Comparison of ENCODE assay signal across 29 cellular contexts in genomic region chr10:52897162-52897561, GRCh38.
"Had no signal": no experiment of that assay in that cellular context is flagged by ENCODE, and none has a peak within 500 bp of the region (broad histone marks: within the 10 kb centered on the region; RNA-seq: fewer than 3 reads in every experiment).

No MANE protein-coding gene starts in this region.

- H3K27me3 Mint-ChIP-seq: effector memory CD8-positive, alpha-beta T cell; naive thymus-derived CD4-positive, alpha-beta T cell; stimulated activated naive CD8-positive, alpha-beta T cell treated with anti-CD3 and anti-CD28 coated beads, Interleukin-15, Interleukin-2, amounts not matched to agents 100 ng/mL and 50 ng/mL, for 24 hours had no signal

- H3K36me3 Mint-ChIP-seq: naive thymus-derived CD4-positive, alpha-beta T cell; neural progenitor cell; stimulated activated naive B cell treated with anti-CD40 and anti-IgM and Interleukin-4, amounts not matched to agents 10 μg/mL and 1 μg/mL and 100 μg/mL, for 72 hours had no signal

- H3K9me3 ChIP-seq: esophagus muscularis mucosa, heart right ventricle, lower lobe of right lung, psoas muscle, right lobe of liver, thoracic aorta, tibial nerve, upper lobe of left lung had no signal

- H3K4me3 ChIP-seq: coronary artery, esophagus muscularis mucosa, heart right ventricle, lower lobe of right lung, neural progenitor cell, psoas muscle, right lobe of liver, thoracic aorta, tibial nerve, upper lobe of left lung had no signal

- H3K4me3 Mint-ChIP-seq: effector memory CD8-positive, alpha-beta T cell; naive thymus-derived CD4-positive, alpha-beta T cell; nephron; neural progenitor cell; stimulated activated naive B cell treated with anti-CD40 and anti-IgM and Interleukin-4, amounts not matched to agents 10 μg/mL and 1 μg/mL and 100 μg/mL, for 72 hours; stimulated activated naive CD8-positive, alpha-beta T cell treated with anti-CD3 and anti-CD28 coated beads, Interleukin-15, Interleukin-2, amounts not matched to agents 100 ng/mL and 50 ng/mL, for 24 hours had no signal

- FAIRE-seq: endometrium, small intestine, urothelium cell line had no signal

- H3K27me3 ChIP-seq: esophagus muscularis mucosa, neural progenitor cell, right lobe of liver, tibial nerve, upper lobe of left lung had no signal

- ATAC-seq: effector memory CD8-positive, alpha-beta T cell; heart right ventricle; left ventricle myocardium superior; lower lobe of right lung; naive thymus-derived CD4-positive, alpha-beta T cell; psoas muscle; right lobe of liver; stimulated activated naive B cell treated with anti-CD40 and anti-IgM and Interleukin-4, amounts not matched to agents 10 μg/mL and 1 μg/mL and 100 μg/mL, for 72 hours had no signal

- H3K36me3 ChIP-seq: esophagus muscularis mucosa, heart right ventricle, lower lobe of right lung, neural progenitor cell, right lobe of liver, thoracic aorta, tibial nerve, upper lobe of left lung had no signal

- DNase-seq: dermis blood vessel endothelial cell; effector memory CD8-positive, alpha-beta T cell; foreskin melanocyte; glutamatergic neuron; heart right ventricle; hippocampal formation; islet precursor cell; left ventricle myocardium superior; lower lobe of right lung; mesenchymal stem cell; midbrain; naive thymus-derived CD4-positive, alpha-beta T cell; posterior cingulate gyrus; psoas muscle; right lobe of liver; small intestine; stimulated activated CD4-positive, alpha-beta T cell treated with anti-CD3 and anti-CD28 coated beads, Interleukin-15, amount 100 ng/mL, for 24 hours; stimulated activated CD4-positive, alpha-beta T cell treated with anti-CD3 and anti-CD28 coated beads, Interleukin-2, amount 100 ng/mL, for 48 hours; stimulated activated naive B cell treated with anti-CD40 and anti-IgM and Interleukin-4, amounts not matched to agents 10 μg/mL and 1 μg/mL and 100 μg/mL, for 72 hours; upper lobe of left lung had no signal

- H3K4me1 ChIP-seq: esophagus muscularis mucosa, heart right ventricle, lower lobe of right lung, neural progenitor cell, psoas muscle, right lobe of liver, tibial nerve, upper lobe of left lung had no signal

- H3K9me3 Mint-ChIP-seq: nephron; neural progenitor cell; stimulated activated naive B cell treated with anti-CD40 and anti-IgM and Interleukin-4, amounts not matched to agents 10 μg/mL and 1 μg/mL and 100 μg/mL, for 72 hours; stimulated activated naive CD8-positive, alpha-beta T cell treated with anti-CD3 and anti-CD28 coated beads, Interleukin-15, Interleukin-2, amounts not matched to agents 100 ng/mL and 50 ng/mL, for 24 hours had no signal

- H3K4me1 Mint-ChIP-seq: naive thymus-derived CD4-positive, alpha-beta T cell; neural progenitor cell; stimulated activated naive B cell treated with anti-CD40 and anti-IgM and Interleukin-4, amounts not matched to agents 10 μg/mL and 1 μg/mL and 100 μg/mL, for 72 hours had no signal

- H3K27ac Mint-ChIP-seq: effector memory CD8-positive, alpha-beta T cell; naive thymus-derived CD4-positive, alpha-beta T cell; nephron; neural progenitor cell; stimulated activated naive B cell treated with anti-CD40 and anti-IgM and Interleukin-4, amounts not matched to agents 10 μg/mL and 1 μg/mL and 100 μg/mL, for 72 hours; stimulated activated naive CD8-positive, alpha-beta T cell treated with anti-CD3 and anti-CD28 coated beads, Interleukin-15, Interleukin-2, amounts not matched to agents 100 ng/mL and 50 ng/mL, for 24 hours had no signal

- H3K27ac ChIP-seq: coronary artery, esophagus muscularis mucosa, heart right ventricle, lower lobe of right lung, neural progenitor cell, psoas muscle, right lobe of liver, thoracic aorta, tibial nerve, upper lobe of left lung had no signal
